Comparison of ENCODE assay signal across 4 cellular contexts in genomic region chr1:229511625-229512024, GRCh38. TPM values are rescaled to one million over a fixed set of nuclear protein-coding genes. Genes with fewer than 3 reads are reported as not detected.
DNase-seq lines count a peak whose midpoint lies in the region; ATAC-seq, FAIRE-seq and TF ChIP-seq lines count a peak whose summit lies in the region.
"Not testable (repeated sequence)": the region's sequence is repeated elsewhere in the genome, so short reads cannot be mapped to it uniquely, and the experiment has no call there.

No MANE protein-coding gene starts in this region.

- not testable (repeated sequence) for ATAC-seq in T-helper 17 cell, K562

- not testable (repeated sequence) for TF ChIP-seq EP300 in K562 (IDR thresholded peaks at IDR 0.05; ENCODE audit: low read length)

- H3K9me3 ChIP-seq in DOHH2 (ENCODE audit: control insufficient read depth, insufficient read depth, low read length); HEK293 (ENCODE audit: control insufficient read depth, insufficient read depth, low read depth, low read length); T-helper 17 cell (ENCODE audit: control insufficient read depth, low read length, poor library complexity, severe bottlenecking); K562 (replicated peaks; ENCODE audit: control insufficient read depth, insufficient read depth, low read depth, low read length): not testable (repeated sequence)

- not testable (repeated sequence) for H3K9ac ChIP-seq in K562 (ENCODE audit: insufficient read depth in 1 of 2, low read depth in 2 of 2, low read length in 2 of 2)

- intact Hi-C loops in K562 (cut with micrococcal nuclease) = not testable (repeated sequence)

- H3K4me1 Mint-ChIP-seq in T-helper 17 cell = peaks cover 23% of the 10 kb centered on the region

- not testable (repeated sequence) for BruUV-seq in K562 (replicated peaks; lab: Mats Ljungman, UMichigan)

- CTCF ChIA-PET in HEK293 (lab: Yijun Ruan, JAX); K562 (lab: Yijun Ruan, JAX; ENCODE audit: low intra/inter-chr PET ratio): not testable (repeated sequence)

- not testable (repeated sequence) for H3K4me3 ChIP-seq in DOHH2 (ENCODE audit: low read length); HEK293 (ENCODE audit: low read depth, low read length); K562

- 34% methylated on average over 5 of the region's 6 CpGs for WGBS in K562 (ENCODE audit: insufficient coverage, low coverage, missing lambda C conversion rate)

- H3K27me3 Mint-ChIP-seq in T-helper 17 cell = not testable (repeated sequence)

- not testable (repeated sequence) for TF ChIP-seq RAD21 in K562 (CRISPR knock-in tag; conservative IDR thresholded peaks at IDR 0.05 in 1 of 2, IDR thresholded peaks at IDR 0.05 in 1 of 2)

- DNase-seq in T-helper 17 cell; K562 (ENCODE audit: extremely low read depth in 1 of 4, low spot score in 3 of 4): not testable (repeated sequence)

- not testable (repeated sequence) for H3K27ac ChIP-seq in DOHH2 (ENCODE audit: low read depth, low read length); HEK293 (ENCODE audit: extremely low read depth, low read depth, low read length); K562 (ENCODE audit: extremely low read depth, low read depth, low read length)

- not testable (repeated sequence) for H4K20me1 ChIP-seq in DOHH2 (ENCODE audit: control insufficient read depth, insufficient read depth, low read depth, low read length); K562 (replicated peaks; ENCODE audit: control insufficient read depth, insufficient read depth, low read length)

- H3K36me3 Mint-ChIP-seq in T-helper 17 cell (ENCODE audit: low read depth) = not testable (repeated sequence)

- not testable (repeated sequence) for H3K27me3 ChIP-seq in DOHH2 (ENCODE audit: control insufficient read depth, low read length); K562 (ENCODE audit: control insufficient read depth in 2 of 2, insufficient read depth in 2 of 2, low read length in 2 of 2)

- not testable (repeated sequence) for H3F3A ChIP-seq in DOHH2 (ENCODE audit: control insufficient read depth, insufficient read depth)

- not testable (repeated sequence) for H3K9me2 ChIP-seq in DOHH2 (replicated peaks; ENCODE audit: control insufficient read depth, low read length)

- POLR2A ChIA-PET in HEK293 (lab: Yijun Ruan, JAX); K562 (lab: Yijun Ruan, JAX): not testable (repeated sequence)

- H3K4me2 ChIP-seq in DOHH2 (ENCODE audit: low read length) = peak overlapping the region; percentile 25
- H3K4me2 ChIP-seq in K562 (ENCODE audit: insufficient read depth, low read length) = not testable (repeated sequence)

- not testable (repeated sequence) for H3K9me1 ChIP-seq in K562 (ENCODE audit: control insufficient read depth, insufficient read depth, low read length)

- not testable (repeated sequence) for FAIRE-seq in K562 (lab: Jason Lieb, UNC)

- TF ChIP-seq CTCF in DOHH2 (IDR thresholded peaks at IDR 0.05; ENCODE audit: low read depth, low read length, poor library complexity, severe bottlenecking); HEK293 (tag by site-specific recombination; IDR thresholded peaks at IDR 0.05); K562 (IDR thresholded peaks at IDR 0.05 in 2 of 3, conservative IDR thresholded peaks at IDR 0.05 in 1 of 3; ENCODE audit: insufficient read depth in 2 of 3, low read depth in 1 of 3, low read length in 3 of 3): not testable (repeated sequence)

- in situ Hi-C loops in K562 (cut with MboI) = not testable (repeated sequence)

- peak overlapping the region; percentile 41 for H3K27ac Mint-ChIP-seq in T-helper 17 cell

- H3K4me1 ChIP-seq in DOHH2 (ENCODE audit: control insufficient read depth, low read length) (peaks cover 54% of the 10 kb centered on the region), K562 (replicated peaks in 1 of 2; ENCODE audit: control insufficient read depth in 2 of 2, insufficient read depth in 2 of 2, low read length in 2 of 2) (peaks cover 6 to 16% of the 10 kb centered on the region in 2 experiments; a peak in 2 of 5 replicates)
- not testable (repeated sequence) for H3K4me1 ChIP-seq in HEK293 (ENCODE audit: control insufficient read depth, insufficient read depth, low read length)

- not testable (repeated sequence) for TF ChIP-seq POLR2A in K562 (conservative IDR thresholded peaks at IDR 0.05)

- H3K79me2 ChIP-seq in DOHH2 (ENCODE audit: control insufficient read depth, low read length) (peaks cover 15% of the 10 kb centered on the region), K562 (ENCODE audit: control insufficient read depth, insufficient read depth, low read length) (peaks cover 20% of the 10 kb centered on the region)

- H2AFZ ChIP-seq in K562 (ENCODE audit: low read depth, low read length) = not testable (repeated sequence)

- H3K36me3 ChIP-seq in DOHH2 (ENCODE audit: control insufficient read depth, low read length); HEK293 (ENCODE audit: control insufficient read depth in 2 of 2, insufficient read depth in 1 of 2, low read length in 2 of 2); K562 (ENCODE audit: control insufficient read depth, insufficient read depth, low read length): not testable (repeated sequence)

- not testable (repeated sequence) for H3K4me3 Mint-ChIP-seq in T-helper 17 cell

TF ChIP-seq in HEK293, 187 proteins besides CTCF, POLR2A, EP300 and RAD21 (continues in another document):
- peak; percentile 81 for TF ChIP-seq ZNF580 (tag by site-specific recombination; IDR thresholded peaks at IDR 0.05)

TF ChIP-seq in K562, 482 proteins besides CTCF, POLR2A, EP300 and RAD21:
- TF ChIP-seq ZNF146 (CRISPR knock-in tag; IDR thresholded peaks at IDR 0.05; ENCODE audit: unreplicated experiment) (peak; percentile 74), RBM25 (IDR thresholded peaks at IDR 0.05; ENCODE audit: low read depth, low read length, severe bottlenecking) (peak; percentile 19), KDM1A (IDR thresholded peaks at IDR 0.05) (peak; percentile 29 to 61; a peak in 2 of 4 replicates), SMARCA5 (IDR thresholded peaks at IDR 0.05) (0 out of 2 replicates have a peak, but pooled peaks have one; percentile 42), BCOR (IDR thresholded peaks at IDR 0.05) (peak; percentile 77)
TF ChIP-seq in K562: peak in this region for 5; not testable (repeated sequence) for 477.

RNA-seq across cellular contexts. Expression of gene NUP133, which starts 3.5 kb away (rescaled TPM):
- total RNA-seq in T-helper 17 cell (10 to 100 TPM; 26.0 to 35.9 TPM), K562 (2014; rRNA removed) (50.6 and 60.9 TPM in 2 replicates), K562 (2014; rRNA removed; fragmentation: Illumina TruSeq; extraction: Trizol) (64.0 and 71.7 TPM in 2 replicates), K562 (2015; rRNA removed; fragmentation: Illumina TruSeq; extraction: Trizol) (58.2 and 61.3 TPM in 2 replicates), K562 (2021) (82.5 and 85.1 TPM in 2 replicates)
- total RNA-seq in K562 (2011; cell fraction: chromatin; rRNA removed; ENCODE audit: low replicate concordance) = 71.9 and 72.4 TPM in 2 replicates
- total RNA-seq in K562 (2011; cell fraction: nucleolus; rRNA removed) = 25.3 and 27.9 TPM in 2 replicates
- 33.4 and 41.5 TPM in 2 replicates for total RNA-seq in K562 (2011; cell fraction: nucleoplasm; rRNA removed)
- polyA plus RNA-seq in K562 (2011; rRNA removed) (51.5 and 62.2 TPM in 2 replicates), K562 (2014; fragmentation: Illumina TruSeq; extraction: Trizol) (37.6 and 44.1 TPM in 2 replicates), K562 (2014; fragmentation: Nextera tagmentation; extraction: Ambion mirVana) (10 to 100 TPM; 21.7 to 35.0 TPM), K562 (2014; rRNA removed) (53.0 and 61.8 TPM in 2 replicates)
- polyA plus RNA-seq in K562 (2011; cell fraction: cytosol; rRNA removed) = 27.8 and 33.4 TPM in 2 replicates
- 51.1 and 62.9 TPM in 2 replicates for polyA plus RNA-seq in K562 (2011; cell fraction: nucleus; rRNA removed)
- polyA plus RNA-seq in K562 (2012) = 28.9 and 30.0 TPM in 2 replicates
- 88.6 and 94.0 TPM in 2 replicates for polyA minus RNA-seq in K562 (2011; rRNA and poly(A)+ RNA removed)
- 33.8 and 45.2 TPM in 2 replicates for polyA minus RNA-seq in K562 (2011; cell fraction: cytosol; rRNA and poly(A)+ RNA removed)
- polyA minus RNA-seq in K562 (2011; cell fraction: nucleus; rRNA and poly(A)+ RNA removed) = 35.5 and 62.6 TPM in 2 replicates

RNA-seq across cellular contexts. Expression of gene ABCB10, which starts 46.9 kb away (rescaled TPM):
- total RNA-seq in T-helper 17 cell = 10 to 100 TPM; 12.9 to 19.2 TPM
- 34.9 and 56.2 TPM in 2 replicates for total RNA-seq in K562 (2011; cell fraction: chromatin; rRNA removed; ENCODE audit: low replicate concordance)
- total RNA-seq in K562 (2011; cell fraction: nucleolus; rRNA removed) = 31.7 and 39.6 TPM in 2 replicates
- 41.7 and 45.0 TPM in 2 replicates for total RNA-seq in K562 (2011; cell fraction: nucleoplasm; rRNA removed)
- 42.2 and 46.7 TPM in 2 replicates for total RNA-seq in K562 (2014; rRNA removed)
- total RNA-seq in K562 (2014; rRNA removed; fragmentation: Illumina TruSeq; extraction: Trizol) = 54.8 and 59.3 TPM in 2 replicates
- total RNA-seq in K562 (2015; rRNA removed; fragmentation: Illumina TruSeq; extraction: Trizol) = 27.4 and 28.5 TPM in 2 replicates
- total RNA-seq in K562 (2021) = 51.8 and 53.6 TPM in 2 replicates
- polyA plus RNA-seq in K562 (2011; rRNA removed) = 43.2 and 45.8 TPM in 2 replicates
- polyA plus RNA-seq in K562 (2011; cell fraction: cytosol; rRNA removed) = 26.1 and 31.2 TPM in 2 replicates
- polyA plus RNA-seq in K562 (2011; cell fraction: nucleus; rRNA removed) = 30.7 and 38.2 TPM in 2 replicates
- polyA plus RNA-seq in K562 (2012) = 20.0 and 24.2 TPM in 2 replicates
- 32.5 and 36.4 TPM in 2 replicates for polyA plus RNA-seq in K562 (2014; fragmentation: Illumina TruSeq; extraction: Trizol)
- 10 to 100 TPM; 12.4 to 16.5 TPM for polyA plus RNA-seq in K562 (2014; fragmentation: Nextera tagmentation; extraction: Ambion mirVana)
- 29.1 and 29.3 TPM in 2 replicates for polyA plus RNA-seq in K562 (2014; rRNA removed)
- 56.6 and 57.1 TPM in 2 replicates for polyA minus RNA-seq in K562 (2011; rRNA and poly(A)+ RNA removed)
- polyA minus RNA-seq in K562 (2011; cell fraction: cytosol; rRNA and poly(A)+ RNA removed) = 28.7 and 38.4 TPM in 2 replicates
- polyA minus RNA-seq in K562 (2011; cell fraction: nucleus; rRNA and poly(A)+ RNA removed) = 13.1 and 24.0 TPM in 2 replicates
